In the genomic region with DNA sequence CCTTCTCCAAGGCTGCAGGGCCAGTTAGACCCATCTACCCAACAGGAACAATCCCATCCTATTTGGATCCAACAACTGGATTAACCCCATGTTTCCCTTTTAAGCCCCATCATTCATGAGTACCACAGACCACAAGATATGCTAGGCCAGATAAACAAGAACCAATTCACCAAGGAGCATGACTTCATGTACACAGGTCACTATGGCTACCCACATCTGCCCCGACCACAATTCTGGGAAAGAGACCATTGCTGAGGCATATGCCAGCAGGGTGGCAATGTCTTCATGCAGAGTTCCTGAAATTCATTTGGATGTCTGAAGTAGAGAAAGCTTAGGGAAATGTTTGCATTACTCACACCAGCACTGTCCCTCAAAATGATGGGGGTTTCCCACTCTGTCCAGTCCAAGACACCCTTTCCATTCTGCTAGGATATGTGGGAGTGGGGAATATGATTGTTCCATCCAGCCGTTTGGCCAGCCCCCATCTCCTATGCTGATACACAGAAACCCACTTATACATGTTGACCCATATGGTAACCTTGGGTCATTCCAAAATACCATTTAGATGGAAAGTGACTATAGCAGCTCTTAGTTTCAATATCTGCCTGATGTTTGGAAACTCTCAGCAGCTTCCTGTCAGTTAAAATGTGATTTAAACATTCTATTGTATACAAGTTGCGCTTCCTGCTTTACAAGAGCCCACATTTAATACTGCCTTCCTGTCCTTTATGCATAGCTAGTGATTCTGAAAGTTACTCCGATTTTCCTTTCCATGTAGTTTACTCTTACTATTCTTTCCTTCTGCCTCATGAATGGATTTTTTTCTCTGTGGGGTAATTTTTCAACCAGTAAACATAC, we compare ENCODE assay signal across 13 cellular contexts.
DNase-seq lines count a peak whose midpoint lies in the region; ATAC-seq lines count a peak whose summit lies in the region.
"Had no signal": no experiment of that assay in that cellular context is flagged by ENCODE, and none has a peak within 500 bp of the region (broad histone marks: within the 10 kb centered on the region; RNA-seq: fewer than 3 reads in every experiment).

No MANE protein-coding gene starts in this region.

- no peaks in the 10 kb centered on the region for H3K9me3 Mint-ChIP-seq in CD8-positive, alpha-beta memory T cell
- H3K9me3 Mint-ChIP-seq in activated CD4-positive, alpha-beta memory T cell treated with anti-CD3 and anti-CD28 coated beads, Interleukin-2, amount 10 ng/mL, durations not matched to agents 7 days and 5 days, result no peaks in the 10 kb centered on the region
- peaks cover 3% of the 10 kb centered on the region for H3K9me3 Mint-ChIP-seq in memory B cell
- H3K9me3 Mint-ChIP-seq: dendritic cell treated with granulocyte-macrophage colony-stimulating factor and Interleukin-4, amounts not matched to agents 40 ng/mL and 50 ng/mL, for 4 days had no signal

- POLR2A ChIA-PET in CD8-positive, alpha-beta memory T cell (lab: Charles Lee), result interaction anchor here (0.6 kb wide), 1 partner anchor 71 kb away, joined by 8 read pairs; no protein-coding TSS in a partner anchor
- POLR2A ChIA-PET in activated CD4-positive, alpha-beta memory T cell treated with anti-CD3 and anti-CD28 coated beads, Interleukin-2, amount 10 ng/mL, durations not matched to agents 7 days and 5 days (lab: Charles Lee), result interaction anchor here (1.4 kb wide), 1 partner anchor 129 kb away, joined by 6 read pairs; a partner anchor contains a TSS

- peaks cover 7% of the 10 kb centered on the region for H3K4me1 ChIP-seq in CD8-positive, alpha-beta memory T cell (ENCODE audit: insufficient read depth, low read length)

- ATAC-seq in HG02852 (IDR thresholded peaks at IDR 0.05; ENCODE audit: unreplicated experiment) (peak; percentile 50), memory B cell (ENCODE audit: low read depth) (no peak)

- intact Hi-C loops in head of caudate nucleus (cut with DNase I), result no loop called here

- CTCF ChIA-PET in CD8-positive, alpha-beta memory T cell (lab: Charles Lee), result no interaction called here
- CTCF ChIA-PET in activated CD4-positive, alpha-beta memory T cell treated with anti-CD3 and anti-CD28 coated beads, Interleukin-2, amount 10 ng/mL, durations not matched to agents 7 days and 5 days (lab: Charles Lee), result interaction anchor here (1.2 kb wide), 1 partner anchor 219 kb away, joined by 6 read pairs; no protein-coding TSS in a partner anchor

- peaks cover 0 to 9% (median 0%) of the 10 kb centered on the region in 3 donors for H3K36me3 Mint-ChIP-seq in CD8-positive, alpha-beta memory T cell
- peaks cover 24% of the 10 kb centered on the region for H3K36me3 Mint-ChIP-seq in activated CD4-positive, alpha-beta memory T cell treated with anti-CD3 and anti-CD28 coated beads, Interleukin-2, amount 10 ng/mL, durations not matched to agents 7 days and 5 days (ENCODE audit: low read depth)
- H3K36me3 Mint-ChIP-seq in memory B cell, result peaks cover 16% of the 10 kb centered on the region

- no peaks in the 10 kb centered on the region for H3K36me3 ChIP-seq in CD8-positive, alpha-beta memory T cell (ENCODE audit: insufficient read depth, low read length)

- H3K27me3 ChIP-seq in CD8-positive, alpha-beta memory T cell (ENCODE audit: insufficient read depth, low read length, poor library complexity, severe bottlenecking), result no peaks in the 10 kb centered on the region

- H3K9me3 ChIP-seq in CD8-positive, alpha-beta memory T cell (ENCODE audit: low read length), result no peaks in the 10 kb centered on the region

- H3K4me1 Mint-ChIP-seq in CD8-positive, alpha-beta memory T cell, result peaks cover 20 to 32% (median 23%) of the 10 kb centered on the region in 3 donors
- H3K4me1 Mint-ChIP-seq in activated CD4-positive, alpha-beta memory T cell treated with anti-CD3 and anti-CD28 coated beads, Interleukin-2, amount 10 ng/mL, durations not matched to agents 7 days and 5 days, result peaks cover 36% of the 10 kb centered on the region
- H3K4me1 Mint-ChIP-seq in memory B cell, result peaks cover 11% of the 10 kb centered on the region

- peak overlapping the region; percentile 0 to 62 (median 8) for H3K27ac Mint-ChIP-seq in CD8-positive, alpha-beta memory T cell
- peak overlapping the region; percentile 80 for H3K27ac Mint-ChIP-seq in activated CD4-positive, alpha-beta memory T cell treated with anti-CD3 and anti-CD28 coated beads, Interleukin-2, amount 10 ng/mL, durations not matched to agents 7 days and 5 days
- H3K27ac Mint-ChIP-seq in memory B cell, result peak overlapping the region; percentile 9
- H3K27ac Mint-ChIP-seq: dendritic cell treated with granulocyte-macrophage colony-stimulating factor and Interleukin-4, amounts not matched to agents 40 ng/mL and 50 ng/mL, for 4 days; H9 had no signal

- peaks cover 0 to 5% of the 10 kb centered on the region in 2 donors for H3K27me3 Mint-ChIP-seq in CD8-positive, alpha-beta memory T cell
- H3K27me3 Mint-ChIP-seq in activated CD4-positive, alpha-beta memory T cell treated with anti-CD3 and anti-CD28 coated beads, Interleukin-2, amount 10 ng/mL, durations not matched to agents 7 days and 5 days, result no peaks in the 10 kb centered on the region
- H3K27me3 Mint-ChIP-seq in memory B cell, result no peaks in the 10 kb centered on the region
- H3K27me3 Mint-ChIP-seq: dendritic cell treated with granulocyte-macrophage colony-stimulating factor and Interleukin-4, amounts not matched to agents 40 ng/mL and 50 ng/mL, for 4 days had no signal

- DNase-seq in CD8-positive, alpha-beta memory T cell, result no peak
- no peak for DNase-seq in activated CD4-positive, alpha-beta memory T cell treated with anti-CD3 and anti-CD28 coated beads, Interleukin-2, amount 10 ng/mL, durations not matched to agents 7 days and 5 days
- DNase-seq in memory B cell (ENCODE audit: low spot score in 2 of 2) (no peak), Ammon's horn (ENCODE audit: low spot score) (no peak), head of caudate nucleus (no peak), NCI-H1048 (lab: John Stamatoyannopoulos, UW) (no peak)
- no peak for DNase-seq in stimulated activated CD4-positive, alpha-beta T cell treated with anti-CD3 and anti-CD28 coated beads, Interleukin-12 subunit alpha, Interleukin-12 subunit beta, amount 100 ng/mL, for 4 hours
- DNase-seq: activated gamma-delta T cell treated with Interleukin-2 at 50 U/mL for 16 hours, H9, kidney glomerular epithelial cell, Right ventricle myocardium superior had no signal

- H3K4me3 ChIP-seq in CD8-positive, alpha-beta memory T cell (ENCODE audit: low read length), result no peak overlapping the region

- H3K4me3 Mint-ChIP-seq in CD8-positive, alpha-beta memory T cell, result peak overlapping the region in 4 of 7 donors; percentile 1 to 27 (median 9)
- no peak overlapping the region for H3K4me3 Mint-ChIP-seq in activated CD4-positive, alpha-beta memory T cell treated with anti-CD3 and anti-CD28 coated beads, Interleukin-2, amount 10 ng/mL, durations not matched to agents 7 days and 5 days
- H3K4me3 Mint-ChIP-seq in memory B cell, result no peak overlapping the region
- H3K4me3 Mint-ChIP-seq: dendritic cell treated with granulocyte-macrophage colony-stimulating factor and Interleukin-4, amounts not matched to agents 40 ng/mL and 50 ng/mL, for 4 days; H9 had no signal

- no peak overlapping the region for H3K27ac ChIP-seq in CD8-positive, alpha-beta memory T cell (ENCODE audit: low read depth, low read length)

Comparison
In these comparisons a context has a peak if more than half of its experiments do, and no peak if none do; other contexts are left out.
1. H3K27ac Mint-ChIP-seq: peak in every context shown above with its lines; median percentile 80 in activated CD4-positive, alpha-beta memory T cell treated with anti-CD3 and anti-CD28 coated beads, Interleukin-2, amount 10 ng/mL, durations not matched to agents 7 days and 5 days; 9 in memory B cell; 8 in CD8-positive, alpha-beta memory T cell.
2. H3K4me3 Mint-ChIP-seq: peak in CD8-positive, alpha-beta memory T cell (4 of 7); none in activated CD4-positive, alpha-beta memory T cell treated with anti-CD3 and anti-CD28 coated beads, Interleukin-2, amount 10 ng/mL, durations not matched to agents 7 days and 5 days (single experiment) and memory B cell (single experiment).